Comparison of ENCODE assay signal across 13 cellular contexts in genomic region chr9:124477211-124478013, GRCh38. TPM values are rescaled to one million over a fixed set of nuclear protein-coding genes. Genes with fewer than 3 reads are reported as not detected.
DNase-seq lines count a peak whose midpoint lies in the region; ATAC-seq and TF ChIP-seq lines count a peak whose summit lies in the region.
"Had no signal": no experiment of that assay in that cellular context is flagged by ENCODE, and none has a peak within 500 bp of the region (broad histone marks: within the 10 kb centered on the region; RNA-seq: fewer than 3 reads in every experiment).

No MANE protein-coding gene starts in this region.

- TF ChIP-seq CTCF in HEK293 (tag by site-specific recombination; IDR thresholded peaks at IDR 0.05) (no peak), Panc1 (IDR thresholded peaks at IDR 0.05) (no peak), upper lobe of right lung (IDR thresholded peaks at IDR 0.05) (no peak)

- DNase-seq in Panc1 (ENCODE audit: low read depth, low spot score) (no peak), SW 1271 (lab: John Stamatoyannopoulos, UW) (no peak), upper lobe of right lung (no peak)
- DNase-seq: erythroblast; NCI-H446 treated with DMSO at 0.1 percent for 48 hours; stimulated activated CD4-positive, alpha-beta T cell treated with anti-CD3 and anti-CD28 coated beads, Interleukin-15, amount 100 ng/mL, for 24 hours had no signal

- H4K20me1 ChIP-seq in BLaER1: no peaks in the 10 kb centered on the region

- POLR2A ChIA-PET in HEK293 (lab: Yijun Ruan, JAX) (interaction anchor here (0.7 kb wide), 1 partner anchor 69 kb away, joined by 4 read pairs; no protein-coding TSS in a partner anchor), Panc1 (lab: Charles Lee) (no interaction called here)

- H3K4me3 ChIP-seq in BLaER1 (no peak overlapping the region), HEK293 (ENCODE audit: low read depth, low read length) (peak overlapping the region; percentile 31), Panc1 (ENCODE audit: low read depth in 2 of 2, low read length in 2 of 2) (peak overlapping the region; percentile 23 to 46), iPS-18c (ENCODE audit: insufficient read depth, low read depth, low read length) (peak overlapping the region; percentile 41), upper lobe of right lung (no peak overlapping the region)

- no peaks in the 10 kb centered on the region for H3K36me3 ChIP-seq in BLaER1
- H3K36me3 ChIP-seq in HEK293 (ENCODE audit: control insufficient read depth in 2 of 2, insufficient read depth in 1 of 2, low read length in 2 of 2): no peaks in the 10 kb centered on the region
- no peaks in the 10 kb centered on the region for H3K36me3 ChIP-seq in Panc1 (ENCODE audit: control insufficient read depth, insufficient read depth, low read length)
- no peaks in the 10 kb centered on the region for H3K36me3 ChIP-seq in upper lobe of right lung

- H3K27me3 ChIP-seq in BLaER1 (peaks cover 19% of the 10 kb centered on the region), Panc1 (ENCODE audit: control insufficient read depth, insufficient read depth, low read length) (no peaks in the 10 kb centered on the region), upper lobe of right lung (peaks cover 44% of the 10 kb centered on the region)

- no peaks in the 10 kb centered on the region for H3K9me3 ChIP-seq in BLaER1
- H3K9me3 ChIP-seq in HEK293 (ENCODE audit: control insufficient read depth, insufficient read depth, low read depth, low read length): no peaks in the 10 kb centered on the region
- H3K9me3 ChIP-seq in Panc1 (ENCODE audit: control insufficient read depth, insufficient read depth, low read depth, low read length): no peaks in the 10 kb centered on the region
- H3K9me3 ChIP-seq in iPS-18c (ENCODE audit: control insufficient read depth, insufficient read depth, low read length): no peaks in the 10 kb centered on the region
- H3K9me3 ChIP-seq in upper lobe of right lung: no peaks in the 10 kb centered on the region

- ATAC-seq in Panc1 (peak; percentile 48), HG03135 (IDR thresholded peaks at IDR 0.05; ENCODE audit: unreplicated experiment) (no peak), upper lobe of right lung (no peak), GM18868 (IDR thresholded peaks at IDR 0.05; ENCODE audit: unreplicated experiment) (no peak)

- H3K4me1 ChIP-seq in BLaER1 (peaks cover 40% of the 10 kb centered on the region), HEK293 (ENCODE audit: control insufficient read depth, insufficient read depth, low read length) (no peaks in the 10 kb centered on the region), Panc1 (ENCODE audit: control insufficient read depth, insufficient read depth, low read length) (peaks cover 8% of the 10 kb centered on the region; the same call in 1 of the 2 replicates), upper lobe of right lung (no peaks in the 10 kb centered on the region)

- in situ Hi-C loops in Panc1 (cut with HindIII; ENCODE audit: low pct_unique_long_range_greater_than_20kb, low sequenced_read_pairs): no loop called here

- BruUV-seq in Panc1 (replicated peaks; lab: Mats Ljungman, UMichigan): no TSS peak

- intact Hi-C loops in Panc1 (cut with micrococcal nuclease; ENCODE audit: unreplicated experiment): no loop called here
- intact Hi-C loops in upper lobe of right lung (cut with DNase I): no loop called here

- peak overlapping the region; percentile 71 for H3K4me2 ChIP-seq in BLaER1

- CTCF ChIA-PET in HEK293 (lab: Yijun Ruan, JAX): interaction anchor here (0.6 to 5.2 kb wide), 3 partner anchors 30 to 85 kb away, joined by 3 to 27 read pairs (median 6); no protein-coding TSS in a partner anchor
- CTCF ChIA-PET in Panc1 (lab: Charles Lee): no interaction called here

- no peak overlapping the region for H3K9ac ChIP-seq in BLaER1

- H3K27ac ChIP-seq in BLaER1 (no peak overlapping the region), HEK293 (ENCODE audit: extremely low read depth, low read depth, low read length) (no peak overlapping the region), Panc1 (ENCODE audit: low read length) (no peak overlapping the region), upper lobe of right lung (no peak overlapping the region)
- H3K27ac ChIP-seq: VCaP had no signal

TF ChIP-seq in HEK293, 187 proteins besides CTCF, POLR2A, EP300 and RAD21 (continues in another document):
- TF ChIP-seq ZSCAN5A (tag by site-specific recombination; IDR thresholded peaks at IDR 0.05) (no peak), ZNF211 (tag by site-specific recombination; IDR thresholded peaks at IDR 0.05; ENCODE audit: low read depth) (no peak), ZBTB8A (tag by site-specific recombination; IDR thresholded peaks at IDR 0.05) (peak; percentile 12; the same call in 1 of the 2 replicates), OSR2 (tag by site-specific recombination; IDR thresholded peaks at IDR 0.05) (no peak), ZNF341 (tag by site-specific recombination; IDR thresholded peaks at IDR 0.05; ENCODE audit: low read depth) (no peak), ZNF560 (tag by site-specific recombination; IDR thresholded peaks at IDR 0.05; ENCODE audit: borderline replicate concordance) (no peak), AEBP2 (tag by site-specific recombination; IDR thresholded peaks at IDR 0.05; ENCODE audit: borderline replicate concordance) (no peak), ZNF518A (tag by site-specific recombination; conservative IDR thresholded peaks at IDR 0.05; ENCODE audit: low read depth) (no peak)

RNA-seq across cellular contexts. Expression of gene ADGRD2, which starts 27.2 kb away (rescaled TPM):
- total RNA-seq in Panc1 (2021; ENCODE audit: unreplicated experiment) (not detected), upper lobe of right lung (not detected)
- 0.70 TPM for polyA plus RNA-seq in Panc1 (2012; ENCODE audit: insufficient read length)

RNA-seq across cellular contexts. Expression of gene NR5A1, which starts 29.8 kb away (rescaled TPM):
- total RNA-seq in Panc1 (2021; ENCODE audit: unreplicated experiment) (2.5 TPM), upper lobe of right lung (not detected)
- polyA plus RNA-seq in Panc1 (2012; ENCODE audit: insufficient read length): 2.0 TPM
- total RNA-seq: temporal lobe had no signal

Comparison
In these comparisons a context has a peak if more than half of its experiments do, and no peak if none do; other contexts are left out.
1. H3K4me3 ChIP-seq: peak in HEK293 (single experiment), Panc1 (2 of 2) and iPS-18c (single experiment); none in BLaER1 (single experiment) and upper lobe of right lung (single experiment).